ENCODE assay signal across 27 cellular contexts in genomic region chr9:18350036-18350435, GRCh38.
"Had no signal": no experiment of that assay in that cellular context is flagged by ENCODE, and none has a peak within 500 bp of the region (broad histone marks: within the 10 kb centered on the region; RNA-seq: fewer than 3 reads in every experiment).

No MANE protein-coding gene starts in this region.

- DNase-seq: activated CD4-positive, alpha-beta T cell treated with anti-CD3 and anti-CD28 coated beads for 48 hours; activated CD4-positive, alpha-beta T cell treated with anti-CD3 and anti-CD28 coated beads, Interleukin-2, amount 50 U/mL, for 4 hours; activated CD4-positive, CD25-positive, alpha-beta regulatory T cell treated with anti-CD3 and anti-CD28 coated beads, Interleukin-2, amount 50 U/mL, for 72 hours; activated CD8-positive, alpha-beta memory T cell treated with anti-CD3 and anti-CD28 coated beads, Interleukin-2, amount 10 ng/mL, durations not matched to agents 7 days and 5 days; activated effector memory CD4-positive, alpha-beta T cell treated with Interleukin-2 at 50 U/mL for 16 hours; activated naive CD4-positive, alpha-beta T cell; activated T-cell treated with anti-CD3 and anti-CD28 coated beads, Interleukin-2, amount 50 U/mL, for 24 hours; aorta; caudate nucleus; MM.1S; NCI-H1048; NCI-H146; NCI-H187 treated with DMSO at 0.1 percent for 48 hours; NCI-H2081 treated with DMSO at 0.1 percent for 48 hours; NCI-H345; NCI-H510A; NCI-H526 treated with DMSO at 0.1 percent for 48 hours; NK-92 treated with Interleukin-12 subunit alpha and Interleukin-12 subunit beta, amount 100 ng/mL, for 24 hours; Peyer's patch; Right ventricle myocardium superior; SJCRH30; SK-N-SH had no signal

- H3K27ac Mint-ChIP-seq: activated CD8-positive, alpha-beta memory T cell treated with anti-CD3 and anti-CD28 coated beads, Interleukin-2, amount 10 ng/mL, durations not matched to agents 7 days and 5 days; activated naive CD4-positive, alpha-beta T cell treated with anti-CD3 and anti-CD28 coated beads, Interleukin-2, amount 50 U/mL, for 24 hours; activated T-cell treated with anti-CD3 and anti-CD28 coated beads, Interleukin-2, amount 50 U/mL, for 24 hours; activated T-helper 1 cell treated with anti-CD3 and anti-CD28 coated beads, Interleukin-12 subunit alpha, Interleukin-12 subunit beta, Interleukin-2, Interleukin-4 antibody, amounts not matched to agents 30 ng/mL and 10 ng/mL and 1 ng/mL, durations not matched to agents 14 hours and 24 hours and 36 hours; T-helper 1 cell treated with Interleukin-12 subunit alpha and Interleukin-12 subunit beta and Interleukin-4 antibody, amounts not matched to agents 30 μg/mL and 1 μg/mL, for 36 hours had no signal

- H3K9me3 ChIP-seq: breast epithelium, Peyer's patch, SJCRH30, SK-N-SH had no signal

- H3K27me3 ChIP-seq: breast epithelium, Peyer's patch, SJCRH30 had no signal

- H3K4me1 Mint-ChIP-seq: activated CD8-positive, alpha-beta memory T cell treated with anti-CD3 and anti-CD28 coated beads, Interleukin-2, amount 10 ng/mL, durations not matched to agents 7 days and 5 days; activated naive CD4-positive, alpha-beta T cell treated with anti-CD3 and anti-CD28 coated beads, Interleukin-2, amount 50 U/mL, for 24 hours had no signal

- ATAC-seq: activated CD8-positive, alpha-beta memory T cell treated with anti-CD3 and anti-CD28 coated beads, Interleukin-2, amount 10 ng/mL, durations not matched to agents 7 days and 5 days had no signal

- H3K4me2 ChIP-seq: SK-N-SH had no signal

- H3K9me3 Mint-ChIP-seq: activated naive CD4-positive, alpha-beta T cell treated with anti-CD3 and anti-CD28 coated beads, Interleukin-2, amount 50 U/mL, for 24 hours; activated T-cell treated with anti-CD3 and anti-CD28 coated beads, Interleukin-2, amount 50 U/mL, for 24 hours; activated T-helper 1 cell treated with anti-CD3 and anti-CD28 coated beads, Interleukin-12 subunit alpha, Interleukin-12 subunit beta, Interleukin-2, Interleukin-4 antibody, amounts not matched to agents 30 ng/mL and 10 ng/mL and 1 ng/mL, durations not matched to agents 14 hours and 24 hours and 36 hours; T-helper 1 cell treated with Interleukin-12 subunit alpha and Interleukin-12 subunit beta and Interleukin-4 antibody, amounts not matched to agents 30 μg/mL and 1 μg/mL, for 36 hours had no signal

- H3K9ac ChIP-seq: SK-N-SH had no signal

- H3K4me3 Mint-ChIP-seq: activated CD8-positive, alpha-beta memory T cell treated with anti-CD3 and anti-CD28 coated beads, Interleukin-2, amount 10 ng/mL, durations not matched to agents 7 days and 5 days; activated naive CD4-positive, alpha-beta T cell treated with anti-CD3 and anti-CD28 coated beads, Interleukin-2, amount 50 U/mL, for 24 hours; activated T-cell treated with anti-CD3 and anti-CD28 coated beads, Interleukin-2, amount 50 U/mL, for 24 hours; activated T-helper 1 cell treated with anti-CD3 and anti-CD28 coated beads, Interleukin-12 subunit alpha, Interleukin-12 subunit beta, Interleukin-2, Interleukin-4 antibody, amounts not matched to agents 30 ng/mL and 10 ng/mL and 1 ng/mL, durations not matched to agents 14 hours and 24 hours and 36 hours; T-helper 1 cell treated with Interleukin-12 subunit alpha and Interleukin-12 subunit beta and Interleukin-4 antibody, amounts not matched to agents 30 μg/mL and 1 μg/mL, for 36 hours had no signal

- H3K36me3 Mint-ChIP-seq: activated CD8-positive, alpha-beta memory T cell treated with anti-CD3 and anti-CD28 coated beads, Interleukin-2, amount 10 ng/mL, durations not matched to agents 7 days and 5 days; activated naive CD4-positive, alpha-beta T cell treated with anti-CD3 and anti-CD28 coated beads, Interleukin-2, amount 50 U/mL, for 24 hours had no signal

- H3K27me3 Mint-ChIP-seq: activated CD8-positive, alpha-beta memory T cell treated with anti-CD3 and anti-CD28 coated beads, Interleukin-2, amount 10 ng/mL, durations not matched to agents 7 days and 5 days; activated T-cell treated with anti-CD3 and anti-CD28 coated beads, Interleukin-2, amount 50 U/mL, for 24 hours had no signal

- H3K27ac ChIP-seq: Peyer's patch, RWPE1, SJCRH30 had no signal

- H3K4me1 ChIP-seq: breast epithelium, Peyer's patch had no signal
